27 cellular contexts compared by ENCODE assay signal in genomic region chr10:69139961-69140360, GRCh38. TPM values are rescaled to one million over a fixed set of nuclear protein-coding genes. Genes with fewer than 3 reads are reported as not detected.
"Had no signal": no experiment of that assay in that cellular context is flagged by ENCODE, and none has a peak within 500 bp of the region (broad histone marks: within the 10 kb centered on the region; RNA-seq: fewer than 3 reads in every experiment).

No MANE protein-coding gene starts in this region.

- H3K4me1 ChIP-seq: lower lobe of right lung, right atrium auricular region, tibial artery had no signal

- H3K27ac ChIP-seq: hepatocyte, lower lobe of right lung, ovary, right atrium auricular region, skin epidermis, stomach, thoracic aorta, tibial artery, upper lobe of right lung had no signal

- H3K9me3 Mint-ChIP-seq: naive thymus-derived CD8-positive, alpha-beta T cell; stimulated activated naive B cell treated with anti-CD40 and anti-IgM and Interleukin-4, amounts not matched to agents 10 μg/mL and 1 μg/mL and 100 μg/mL, for 72 hours had no signal

- H3K36me3 ChIP-seq: ovary had no signal

- H3K4me3 ChIP-seq: hepatocyte, lower lobe of right lung, ovary, right atrium auricular region, skin epidermis, stomach, thoracic aorta, tibial artery, upper lobe of right lung had no signal

- H3K27ac Mint-ChIP-seq: progenitor cell of endocrine pancreas; stimulated activated naive B cell treated with anti-CD40 and anti-IgM and Interleukin-4, amounts not matched to agents 10 μg/mL and 1 μg/mL and 100 μg/mL, for 72 hours had no signal

- H3K9me3 ChIP-seq: lower lobe of right lung, ovary, right atrium auricular region, stomach, thoracic aorta, tibial artery, upper lobe of right lung had no signal

- DNase-seq: islet precursor cell; kidney glomerular epithelial cell; left cardiac atrium; lower lobe of right lung; mammary epithelial cell; mesenchymal stem cell; naive thymus-derived CD8-positive, alpha-beta T cell; ovary; stimulated activated CD4-positive, alpha-beta T cell treated with anti-CD3 and anti-CD28 coated beads, Interleukin-12 subunit alpha, Interleukin-12 subunit beta, amount 100 ng/mL, for 4 hours; stimulated activated CD4-positive, alpha-beta T cell treated with anti-CD3 and anti-CD28 coated beads, Interleukin-15, amount 100 ng/mL, for 24 hours; stimulated activated CD4-positive, alpha-beta T cell treated with anti-CD3 and anti-CD28 coated beads, Interleukin-2, amount 100 ng/mL, for 24 hours; stimulated activated CD4-positive, alpha-beta T cell treated with anti-CD3 and anti-CD28 coated beads, Interleukin-4, amount 100 ng/mL, for 1 hour; stimulated activated naive B cell treated with anti-CD40 and anti-IgM and Interleukin-4, amounts not matched to agents 10 μg/mL and 1 μg/mL and 100 μg/mL, for 72 hours; stimulated activated naive CD8-positive, alpha-beta T cell treated with anti-CD3 and anti-CD28 coated beads, Interleukin-15, Interleukin-2, amounts not matched to agents 100 U/mL and 50 U/mL, for 24 hours; stomach; tibial artery; trophoblast cell; upper lobe of right lung had no signal

- FAIRE-seq: urothelium cell line had no signal

- H2AFZ ChIP-seq: hepatocyte had no signal

- ATAC-seq: left cardiac atrium; left lobe of liver; lower lobe of right lung; naive thymus-derived CD8-positive, alpha-beta T cell; sciatic nerve; stimulated activated naive B cell treated with anti-CD40 and anti-IgM and Interleukin-4, amounts not matched to agents 10 μg/mL and 1 μg/mL and 100 μg/mL, for 72 hours; stimulated activated naive CD8-positive, alpha-beta T cell treated with anti-CD3 and anti-CD28 coated beads, Interleukin-15, Interleukin-2, amounts not matched to agents 100 U/mL and 50 U/mL, for 24 hours; upper lobe of right lung had no signal

- H3K4me3 Mint-ChIP-seq: naive thymus-derived CD8-positive, alpha-beta T cell; stimulated activated naive B cell treated with anti-CD40 and anti-IgM and Interleukin-4, amounts not matched to agents 10 μg/mL and 1 μg/mL and 100 μg/mL, for 72 hours had no signal

- H3K4me2 ChIP-seq: hepatocyte had no signal

- H3K27me3 Mint-ChIP-seq: naive thymus-derived CD8-positive, alpha-beta T cell; progenitor cell of endocrine pancreas; stimulated activated naive B cell treated with anti-CD40 and anti-IgM and Interleukin-4, amounts not matched to agents 10 μg/mL and 1 μg/mL and 100 μg/mL, for 72 hours had no signal

- H3K27me3 ChIP-seq: hepatocyte, ovary, right atrium auricular region, stomach, tibial artery, upper lobe of right lung had no signal

RNA-seq across cellular contexts. Expression of gene SRGN, which starts 52.1 kb away (rescaled TPM):
- total RNA-seq: progenitor cell of endocrine pancreas had no signal
- polyA plus RNA-seq: neural cell had no signal
